Comparison of ENCODE assay signal across 10 cellular contexts in the genomic region with DNA sequence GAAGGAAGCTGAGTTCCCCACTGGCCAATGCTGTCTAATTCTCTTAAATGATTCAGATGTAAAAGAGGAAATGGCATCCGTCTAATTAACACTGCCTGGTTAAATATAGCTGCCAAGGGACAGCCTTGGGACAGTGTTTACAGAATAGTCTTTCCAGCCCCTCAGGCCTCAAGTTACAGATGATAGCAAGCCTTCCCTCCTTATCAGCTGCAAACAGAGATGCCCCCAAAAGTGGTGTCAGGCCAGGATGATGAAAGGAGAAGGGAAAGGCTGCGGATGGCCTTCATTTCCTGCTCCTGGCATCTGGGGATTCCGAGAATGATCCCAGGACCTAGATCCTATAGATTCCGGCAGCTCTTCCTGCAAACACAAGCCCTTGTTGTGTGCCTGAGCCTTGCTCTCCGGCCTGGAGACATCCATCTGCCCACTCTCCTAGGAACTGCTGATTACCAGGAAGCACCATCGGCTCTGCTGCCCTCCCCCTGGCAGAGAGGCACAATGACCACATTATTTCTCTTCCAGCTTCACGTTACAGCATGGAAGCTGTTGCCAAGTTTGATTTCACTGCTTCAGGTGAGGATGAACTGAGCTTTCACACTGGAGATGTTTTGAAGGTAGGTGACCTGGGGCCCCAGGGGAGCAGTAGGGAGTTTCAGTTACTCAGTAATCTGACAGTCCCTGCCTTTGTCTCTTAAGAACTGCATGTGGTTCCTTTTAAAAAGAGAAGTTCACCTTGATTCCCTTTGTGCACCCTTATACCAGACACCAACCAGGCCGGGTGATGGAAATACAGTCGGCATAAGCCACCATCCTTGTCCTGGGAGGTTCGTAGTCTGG. TPM values are rescaled to one million over a fixed set of nuclear protein-coding genes. Genes with fewer than 3 reads are reported as not detected.
DNase-seq lines count a peak whose midpoint lies in the region; ATAC-seq, FAIRE-seq and TF ChIP-seq lines count a peak whose summit lies in the region.
"Had no signal": no experiment of that assay in that cellular context is flagged by ENCODE, and none has a peak within 500 bp of the region (broad histone marks: within the 10 kb centered on the region; RNA-seq: fewer than 3 reads in every experiment).

No MANE protein-coding gene starts in this region.

- POLR2A ChIA-PET in CD8-positive, alpha-beta memory T cell (lab: Charles Lee) = no interaction called here
- POLR2A ChIA-PET in HepG2 (lab: Yijun Ruan, JAX) = no interaction called here

- peak overlapping the region; percentile 52 for H3K27ac ChIP-seq in CD8-positive, alpha-beta memory T cell (ENCODE audit: low read depth, low read length)
- H3K27ac ChIP-seq in GM23338 (ENCODE audit: low read depth) = no peak overlapping the region
- H3K27ac ChIP-seq in HepG2 (ENCODE audit: extremely low read length, insufficient read depth, low read length) = no peak overlapping the region
- no peak overlapping the region for H3K27ac ChIP-seq in osteoblast (ENCODE audit: low read depth, low read length)

- no peak for DNase-seq in CD8-positive, alpha-beta memory T cell
- DNase-seq in GM23338 (ENCODE audit: low spot score) (no peak), T-helper 17 cell (no peak), HepG2 (ENCODE audit: low spot score) (no peak), osteoblast (ENCODE audit: insufficient read length, low spot score, missing footprints) (no peak), NCI-H1436 (lab: John Stamatoyannopoulos, UW) (no peak), KG1 (lab: John Stamatoyannopoulos, UW) (no peak)

- H3K9me3 Mint-ChIP-seq in CD8-positive, alpha-beta memory T cell = no peaks in the 10 kb centered on the region
- H3K9me3 Mint-ChIP-seq in GM23338 = no peaks in the 10 kb centered on the region; the same call in 2 of the 3 replicates

- TF ChIP-seq EP300 in HepG2 (IDR thresholded peaks at IDR 0.05; ENCODE audit: low read depth in 2 of 2, low read length in 2 of 2) (no peak), HepG2 (CRISPR knock-in tag; IDR thresholded peaks at IDR 0.05; ENCODE audit: borderline replicate concordance) (no peak)

- H3K36me3 Mint-ChIP-seq in CD8-positive, alpha-beta memory T cell = peaks cover 9 to 77% (median 23%) of the 10 kb centered on the region in 3 donors
- H3K36me3 Mint-ChIP-seq in GM23338 (ENCODE audit: low read depth) (no peaks in the 10 kb centered on the region; the same call in 2 of the 3 replicates), T-helper 17 cell (ENCODE audit: low read depth) (peaks cover 14% of the 10 kb centered on the region)

- H3K4me1 Mint-ChIP-seq in CD8-positive, alpha-beta memory T cell = peaks cover 95 to 100% (median 99%) of the 10 kb centered on the region in 3 donors
- H3K4me1 Mint-ChIP-seq in GM23338 (peaks cover 43% of the 10 kb centered on the region), T-helper 17 cell (peaks cover 69% of the 10 kb centered on the region)

- peaks cover 4% of the 10 kb centered on the region; the same call in 1 of the 2 replicates for H3K9me2 ChIP-seq in GM23338 (ENCODE audit: insufficient read depth)

- in situ Hi-C loops in HepG2 (cut with HindIII; ENCODE audit: extremely low pct_ligation_motif_present, low pct_unique_long_range_greater_than_20kb) = no loop called here

- H3K9ac ChIP-seq in HepG2 (ENCODE audit: insufficient read depth, low read depth, low read length) = no peak overlapping the region

- BruUV-seq in HepG2 (replicated peaks; lab: Mats Ljungman, UMichigan) = no TSS peak

- H3K4me2 ChIP-seq in GM23338 (peak overlapping the region; percentile 56), HepG2 (ENCODE audit: low read depth, low read length) (peak overlapping the region; percentile 22; the same call in 1 of the 2 replicates), osteoblast (ENCODE audit: insufficient read depth, low read length) (no peak overlapping the region)

- peak overlapping the region in 7 of 8 donors; percentile 70 to 92 (median 81) for H3K27ac Mint-ChIP-seq in CD8-positive, alpha-beta memory T cell
- H3K27ac Mint-ChIP-seq in GM23338 (no peak overlapping the region), T-helper 17 cell (no peak overlapping the region)

- ATAC-seq in GM23338 (no peak), T-helper 17 cell (no peak), HepG2 (no peak), GM21515 (IDR thresholded peaks at IDR 0.05; ENCODE audit: unreplicated experiment) (no peak)

- no peak for TF ChIP-seq RAD21 in HepG2 (CRISPR knock-in tag; IDR thresholded peaks at IDR 0.05)

- H4K20me1 ChIP-seq in GM23338 (replicated peaks; ENCODE audit: insufficient read depth) (no peaks in the 10 kb centered on the region), HepG2 (ENCODE audit: insufficient read depth, low read length) (no peaks in the 10 kb centered on the region), osteoblast (ENCODE audit: insufficient read depth, low read length) (no peaks in the 10 kb centered on the region)

- WGBS in HepG2 (ENCODE audit: low lambda C conversion rate) = 19% methylated on average over 6 of the region's 10 CpGs

- H3K4me3 Mint-ChIP-seq in CD8-positive, alpha-beta memory T cell = peak overlapping the region in 3 of 7 donors; percentile 19 to 44 (median 24)
- no peak overlapping the region for H3K4me3 Mint-ChIP-seq in GM23338
- H3K4me3 Mint-ChIP-seq in T-helper 17 cell = peak overlapping the region; percentile 76
- H3K4me3 Mint-ChIP-seq: neural crest cell had no signal

- no peaks in the 10 kb centered on the region for H3K9me3 ChIP-seq in CD8-positive, alpha-beta memory T cell (ENCODE audit: low read length)
- no peaks in the 10 kb centered on the region for H3K9me3 ChIP-seq in T-helper 17 cell (ENCODE audit: control insufficient read depth, low read length, poor library complexity, severe bottlenecking)
- no peaks in the 10 kb centered on the region for H3K9me3 ChIP-seq in HepG2 (ENCODE audit: low read length)
- H3K9me3 ChIP-seq in osteoblast (ENCODE audit: low read depth, low read length) = no peaks in the 10 kb centered on the region
- H3K9me3 ChIP-seq: HAP-1 had no signal

- no peak for TF ChIP-seq POLR2A in HepG2 (IDR thresholded peaks at IDR 0.05; ENCODE audit: insufficient read depth in 1 of 2, low read depth in 2 of 2, low read length in 2 of 2)

- no peaks in the 10 kb centered on the region for H3K27me3 Mint-ChIP-seq in CD8-positive, alpha-beta memory T cell
- H3K27me3 Mint-ChIP-seq in GM23338 (ENCODE audit: insufficient read depth, low read depth, poor library complexity) (peaks cover 4% of the 10 kb centered on the region), T-helper 17 cell (no peaks in the 10 kb centered on the region)

- H3K27me3 ChIP-seq in CD8-positive, alpha-beta memory T cell (ENCODE audit: insufficient read depth, low read length, poor library complexity, severe bottlenecking) = no peaks in the 10 kb centered on the region
- no peaks in the 10 kb centered on the region for H3K27me3 ChIP-seq in GM23338 (ENCODE audit: insufficient read depth)
- peaks cover 0 to 10% of the 10 kb centered on the region in 2 experiments; a peak in 2 of 5 replicates for H3K27me3 ChIP-seq in HepG2 (ENCODE audit: control insufficient read depth in 1 of 2, insufficient read depth in 2 of 2, low read length in 2 of 2)
- H3K27me3 ChIP-seq in osteoblast (ENCODE audit: insufficient read depth, low read length) = peaks cover 10% of the 10 kb centered on the region

- H2AFZ ChIP-seq in GM23338 (peak overlapping the region; percentile 86; the same call in 1 of the 2 replicates), HepG2 (ENCODE audit: low read length) (no peak overlapping the region), osteoblast (ENCODE audit: low read length) (no peak overlapping the region)

- H3K79me2 ChIP-seq in GM23338 (replicated peaks; ENCODE audit: insufficient read depth) (no peaks in the 10 kb centered on the region), HepG2 (ENCODE audit: insufficient read depth, low read length) (no peaks in the 10 kb centered on the region), osteoblast (ENCODE audit: insufficient read depth, low read length) (no peaks in the 10 kb centered on the region)

- intact Hi-C loops in HepG2 (cut with micrococcal nuclease; ENCODE audit: unreplicated experiment) = no loop called here

- peaks cover 28% of the 10 kb centered on the region for H3K36me3 ChIP-seq in CD8-positive, alpha-beta memory T cell (ENCODE audit: insufficient read depth, low read length)
- no peaks in the 10 kb centered on the region for H3K36me3 ChIP-seq in GM23338 (ENCODE audit: insufficient read depth)
- no peaks in the 10 kb centered on the region for H3K36me3 ChIP-seq in HepG2 (replicated peaks in 1 of 2; ENCODE audit: control insufficient read depth in 1 of 2, insufficient read depth in 2 of 2, low read length in 2 of 2)
- no peaks in the 10 kb centered on the region for H3K36me3 ChIP-seq in osteoblast (ENCODE audit: insufficient read depth, low read length)
- H3K36me3 ChIP-seq: HAP-1 had no signal

- no peak for FAIRE-seq in HepG2 (lab: Jason Lieb, UNC)

- H3K4me3 ChIP-seq in CD8-positive, alpha-beta memory T cell (ENCODE audit: low read length) = peak overlapping the region; percentile 1
- H3K4me3 ChIP-seq in GM23338 = no peak overlapping the region
- no peak overlapping the region for H3K4me3 ChIP-seq in HepG2 (replicated peaks in 1 of 3; ENCODE audit: insufficient read depth in 1 of 3, low read depth in 2 of 3, low read length in 3 of 3)
- no peak overlapping the region for H3K4me3 ChIP-seq in osteoblast (ENCODE audit: insufficient read depth, low read length)
- H3K4me3 ChIP-seq: HAP-1 had no signal

- H3K4me1 ChIP-seq in CD8-positive, alpha-beta memory T cell (ENCODE audit: insufficient read depth, low read length) = peaks cover 99% of the 10 kb centered on the region
- peaks cover 50% of the 10 kb centered on the region for H3K4me1 ChIP-seq in GM23338 (ENCODE audit: insufficient read depth)
- peaks cover 22% of the 10 kb centered on the region for H3K4me1 ChIP-seq in HepG2 (ENCODE audit: insufficient read depth, low read length)
- no peaks in the 10 kb centered on the region for H3K4me1 ChIP-seq in osteoblast (ENCODE audit: insufficient read depth, low read length)
- H3K4me1 ChIP-seq: HAP-1 had no signal

- CTCF ChIA-PET in CD8-positive, alpha-beta memory T cell (lab: Charles Lee) = interaction anchor here (0.6 to 2.0 kb wide), 7 partner anchors 10 to 610 kb away, joined by 3 to 6 read pairs (median 4); no protein-coding TSS in a partner anchor
- CTCF ChIA-PET in HepG2 (lab: Yijun Ruan, JAX; ENCODE audit: low intra/inter-chr PET ratio, low total read pairs) = no interaction called here

- peaks cover 2% of the 10 kb centered on the region; the same call in 1 of the 2 replicates for H3F3A ChIP-seq in GM23338 (replicated peaks; ENCODE audit: low read depth)

- no peak for TF ChIP-seq CTCF in GM23338 (conservative IDR thresholded peaks at IDR 0.05; ENCODE audit: low read depth in 2 of 2)
- no peak for TF ChIP-seq CTCF in HepG2 (CRISPR knock-in tag; IDR thresholded peaks at IDR 0.05)
- no peak for TF ChIP-seq CTCF in osteoblast (IDR thresholded peaks at IDR 0.05; ENCODE audit: extremely low read depth, low read depth, low read length)

RNA-seq across cellular contexts. Expression of a gene that starts 13.4 kb away (rescaled TPM):
- 1 to 10 TPM; 1.4 to 2.0 TPM for total RNA-seq in CD8-positive, alpha-beta memory T cell
- 3.0 TPM for polyA plus RNA-seq in CD8-positive, alpha-beta memory T cell
- not detected in 2 replicates for total RNA-seq in GM23338 (2014; rRNA removed; shearing (Covaris generic))
- not detected in 2 replicates for polyA plus RNA-seq in GM23338 (2016; fragmentation: Nextera tagmentation; extraction: Ambion mirVana)
- 10 to 100 TPM in 1 of 2 donors, 1 to 10 TPM in 1; 7.2 to 22.5 TPM for total RNA-seq in T-helper 17 cell
- total RNA-seq in HepG2 (2016; rRNA removed; fragmentation: Illumina TruSeq; extraction: Trizol) = not detected in 2 replicates
- total RNA-seq in HepG2 (2016; cell fraction: cytosol; rRNA removed; fragmentation: Illumina TruSeq; extraction: Trizol; ENCODE audit: low read depth) = not detected in 2 replicates
- not detected in 2 replicates for total RNA-seq in HepG2 (2016; cell fraction: insoluble cytoplasmic fraction; rRNA removed; fragmentation: Illumina TruSeq; extraction: Trizol)
- not detected in 2 replicates for total RNA-seq in HepG2 (2016; cell fraction: membrane; rRNA removed; fragmentation: Illumina TruSeq; extraction: Trizol)
- not detected in 2 replicates for total RNA-seq in HepG2 (2016; cell fraction: nucleus; rRNA removed; fragmentation: Illumina TruSeq; extraction: Trizol)
- polyA plus RNA-seq in HepG2 (2011; rRNA removed) = not detected in 2 replicates
- not detected in 2 replicates for polyA plus RNA-seq in HepG2 (2011; cell fraction: cytosol; rRNA removed)
- not detected in 2 replicates for polyA plus RNA-seq in HepG2 (2011; cell fraction: nucleus; rRNA removed)
- not detected in 2 replicates for polyA plus RNA-seq in HepG2 (2012)
- not detected in 2 replicates for polyA plus RNA-seq in HepG2 (2016; cell fraction: cytosol; fragmentation: Illumina TruSeq; extraction: Trizol; ENCODE audit: low read depth)
- polyA plus RNA-seq in HepG2 (2016; cell fraction: insoluble cytoplasmic fraction; fragmentation: Illumina TruSeq; extraction: Trizol; ENCODE audit: low read depth) = not detected in 2 replicates
- not detected in 2 replicates for polyA plus RNA-seq in HepG2 (2016; cell fraction: membrane; fragmentation: Illumina TruSeq; extraction: Trizol; ENCODE audit: low read depth)
- not detected in 2 replicates for polyA plus RNA-seq in HepG2 (2016; cell fraction: nucleus; fragmentation: Illumina TruSeq; extraction: Trizol; ENCODE audit: insufficient read depth, low read depth)
- polyA minus RNA-seq in HepG2 (2011; rRNA and poly(A)+ RNA removed; ENCODE audit: low replicate concordance) = not detected in 2 replicates
- not detected in 2 replicates for polyA minus RNA-seq in HepG2 (2011; cell fraction: cytosol; rRNA and poly(A)+ RNA removed)
- not detected in 2 replicates for polyA minus RNA-seq in HepG2 (2011; cell fraction: nucleus; rRNA and poly(A)+ RNA removed)
- not detected in 2 replicates for total RNA-seq in osteoblast
- total RNA-seq: neural crest cell had no signal

RNA-seq across cellular contexts. Expression of a gene that starts 45.9 kb away (rescaled TPM):
- total RNA-seq in CD8-positive, alpha-beta memory T cell = 10 to 100 TPM; 41.8 to 53.2 TPM
- 103 TPM for polyA plus RNA-seq in CD8-positive, alpha-beta memory T cell
- total RNA-seq in GM23338 (2014; rRNA removed; shearing (Covaris generic)) = 0.42 TPM in 1 of 2 replicates, not detected in the other
- polyA plus RNA-seq in GM23338 (2016; fragmentation: Nextera tagmentation; extraction: Ambion mirVana) (not detected in 2 replicates), HepG2 (2011; rRNA removed) (0.15 and 0.33 TPM in 2 replicates)
- total RNA-seq in T-helper 17 cell (100 to 1,000 TPM; 113 to 195 TPM), HepG2 (2016; rRNA removed; fragmentation: Illumina TruSeq; extraction: Trizol) (not detected in 2 replicates), osteoblast (not detected in 2 replicates)
- not detected in 2 replicates for total RNA-seq in HepG2 (2016; cell fraction: cytosol; rRNA removed; fragmentation: Illumina TruSeq; extraction: Trizol; ENCODE audit: low read depth)
- not detected in 2 replicates for total RNA-seq in HepG2 (2016; cell fraction: insoluble cytoplasmic fraction; rRNA removed; fragmentation: Illumina TruSeq; extraction: Trizol)
- not detected in 2 replicates for total RNA-seq in HepG2 (2016; cell fraction: membrane; rRNA removed; fragmentation: Illumina TruSeq; extraction: Trizol)
- not detected in 2 replicates for total RNA-seq in HepG2 (2016; cell fraction: nucleus; rRNA removed; fragmentation: Illumina TruSeq; extraction: Trizol)
- 0.06 and 0.42 TPM in 2 replicates for polyA plus RNA-seq in HepG2 (2011; cell fraction: cytosol; rRNA removed)
- 0.06 and 0.35 TPM in 2 replicates for polyA plus RNA-seq in HepG2 (2011; cell fraction: nucleus; rRNA removed)
- polyA plus RNA-seq in HepG2 (2012) = not detected in 2 replicates
- polyA plus RNA-seq in HepG2 (2016; cell fraction: cytosol; fragmentation: Illumina TruSeq; extraction: Trizol; ENCODE audit: low read depth) = not detected in 2 replicates
- polyA plus RNA-seq in HepG2 (2016; cell fraction: insoluble cytoplasmic fraction; fragmentation: Illumina TruSeq; extraction: Trizol; ENCODE audit: low read depth) = not detected in 2 replicates
- polyA plus RNA-seq in HepG2 (2016; cell fraction: membrane; fragmentation: Illumina TruSeq; extraction: Trizol; ENCODE audit: low read depth) = not detected in 2 replicates
- not detected in 2 replicates for polyA plus RNA-seq in HepG2 (2016; cell fraction: nucleus; fragmentation: Illumina TruSeq; extraction: Trizol; ENCODE audit: insufficient read depth, low read depth)
- 0.23 TPM in 1 of 2 replicates, not detected in the other for polyA minus RNA-seq in HepG2 (2011; rRNA and poly(A)+ RNA removed; ENCODE audit: low replicate concordance)
- polyA minus RNA-seq in HepG2 (2011; cell fraction: cytosol; rRNA and poly(A)+ RNA removed) = not detected in 2 replicates
- polyA minus RNA-seq in HepG2 (2011; cell fraction: nucleus; rRNA and poly(A)+ RNA removed) = 0.26 and 0.75 TPM in 2 replicates

RNA-seq across cellular contexts. Expression of a gene that starts 48.0 kb away (rescaled TPM):
- total RNA-seq in CD8-positive, alpha-beta memory T cell = under 1 TPM; 0.33 to 0.51 TPM
- polyA plus RNA-seq in CD8-positive, alpha-beta memory T cell = 0.01 TPM
- total RNA-seq in GM23338 (2014; rRNA removed; shearing (Covaris generic)) = 13.5 and 15.9 TPM in 2 replicates
- 3.5 and 3.7 TPM in 2 replicates for polyA plus RNA-seq in GM23338 (2016; fragmentation: Nextera tagmentation; extraction: Ambion mirVana)
- total RNA-seq in T-helper 17 cell = 1 to 10 TPM; 1.6 to 2.1 TPM
- not detected in 2 replicates for total RNA-seq in HepG2 (2016; rRNA removed; fragmentation: Illumina TruSeq; extraction: Trizol)
- total RNA-seq in HepG2 (2016; cell fraction: cytosol; rRNA removed; fragmentation: Illumina TruSeq; extraction: Trizol; ENCODE audit: low read depth) = not detected in 2 replicates
- total RNA-seq in HepG2 (2016; cell fraction: insoluble cytoplasmic fraction; rRNA removed; fragmentation: Illumina TruSeq; extraction: Trizol) = not detected in 2 replicates
- not detected in 2 replicates for total RNA-seq in HepG2 (2016; cell fraction: membrane; rRNA removed; fragmentation: Illumina TruSeq; extraction: Trizol)
- total RNA-seq in HepG2 (2016; cell fraction: nucleus; rRNA removed; fragmentation: Illumina TruSeq; extraction: Trizol) = not detected in 2 replicates
- polyA plus RNA-seq in HepG2 (2011; rRNA removed) = not detected in 2 replicates
- under 0.01 and 0.03 TPM in 2 replicates for polyA plus RNA-seq in HepG2 (2011; cell fraction: cytosol; rRNA removed)
- polyA plus RNA-seq in HepG2 (2011; cell fraction: nucleus; rRNA removed) = not detected in 2 replicates
- polyA plus RNA-seq in HepG2 (2012) = not detected in 2 replicates
- polyA plus RNA-seq in HepG2 (2016; cell fraction: cytosol; fragmentation: Illumina TruSeq; extraction: Trizol; ENCODE audit: low read depth) = not detected in 2 replicates
- polyA plus RNA-seq in HepG2 (2016; cell fraction: insoluble cytoplasmic fraction; fragmentation: Illumina TruSeq; extraction: Trizol; ENCODE audit: low read depth) = not detected in 2 replicates
- polyA plus RNA-seq in HepG2 (2016; cell fraction: membrane; fragmentation: Illumina TruSeq; extraction: Trizol; ENCODE audit: low read depth) = not detected in 2 replicates
- polyA plus RNA-seq in HepG2 (2016; cell fraction: nucleus; fragmentation: Illumina TruSeq; extraction: Trizol; ENCODE audit: insufficient read depth, low read depth) = not detected in 2 replicates
- 7.3 TPM in 1 of 2 replicates, not detected in the other for polyA minus RNA-seq in HepG2 (2011; rRNA and poly(A)+ RNA removed; ENCODE audit: low replicate concordance)
- not detected in 2 replicates for polyA minus RNA-seq in HepG2 (2011; cell fraction: cytosol; rRNA and poly(A)+ RNA removed)
- not detected in 2 replicates for polyA minus RNA-seq in HepG2 (2011; cell fraction: nucleus; rRNA and poly(A)+ RNA removed)
- not detected in 2 replicates for total RNA-seq in osteoblast

RNA-seq across cellular contexts. Expression of a gene that starts 53.2 kb away (rescaled TPM):
- under 1 TPM; 0.16 to 0.35 TPM for total RNA-seq in CD8-positive, alpha-beta memory T cell
- 0.16 TPM for polyA plus RNA-seq in CD8-positive, alpha-beta memory T cell
- not detected in 2 replicates for total RNA-seq in GM23338 (2014; rRNA removed; shearing (Covaris generic))
- polyA plus RNA-seq in GM23338 (2016; fragmentation: Nextera tagmentation; extraction: Ambion mirVana) (not detected in 2 replicates), HepG2 (2011; rRNA removed) (not detected in 2 replicates)
- total RNA-seq in T-helper 17 cell (not detected), HepG2 (2016; rRNA removed; fragmentation: Illumina TruSeq; extraction: Trizol) (not detected in 2 replicates), osteoblast (not detected in 2 replicates)
- total RNA-seq in HepG2 (2016; cell fraction: cytosol; rRNA removed; fragmentation: Illumina TruSeq; extraction: Trizol; ENCODE audit: low read depth) = not detected in 2 replicates
- not detected in 2 replicates for total RNA-seq in HepG2 (2016; cell fraction: insoluble cytoplasmic fraction; rRNA removed; fragmentation: Illumina TruSeq; extraction: Trizol)
- total RNA-seq in HepG2 (2016; cell fraction: membrane; rRNA removed; fragmentation: Illumina TruSeq; extraction: Trizol) = not detected in 2 replicates
- total RNA-seq in HepG2 (2016; cell fraction: nucleus; rRNA removed; fragmentation: Illumina TruSeq; extraction: Trizol) = not detected in 2 replicates
- polyA plus RNA-seq in HepG2 (2011; cell fraction: cytosol; rRNA removed) = not detected in 2 replicates
- polyA plus RNA-seq in HepG2 (2011; cell fraction: nucleus; rRNA removed) = not detected in 2 replicates
- not detected in 2 replicates for polyA plus RNA-seq in HepG2 (2012)
- not detected in 2 replicates for polyA plus RNA-seq in HepG2 (2016; cell fraction: cytosol; fragmentation: Illumina TruSeq; extraction: Trizol; ENCODE audit: low read depth)
- polyA plus RNA-seq in HepG2 (2016; cell fraction: insoluble cytoplasmic fraction; fragmentation: Illumina TruSeq; extraction: Trizol; ENCODE audit: low read depth) = not detected in 2 replicates
- polyA plus RNA-seq in HepG2 (2016; cell fraction: membrane; fragmentation: Illumina TruSeq; extraction: Trizol; ENCODE audit: low read depth) = not detected in 2 replicates
- not detected in 2 replicates for polyA plus RNA-seq in HepG2 (2016; cell fraction: nucleus; fragmentation: Illumina TruSeq; extraction: Trizol; ENCODE audit: insufficient read depth, low read depth)
- not detected in 2 replicates for polyA minus RNA-seq in HepG2 (2011; rRNA and poly(A)+ RNA removed; ENCODE audit: low replicate concordance)
- polyA minus RNA-seq in HepG2 (2011; cell fraction: cytosol; rRNA and poly(A)+ RNA removed) = not detected in 2 replicates
- not detected in 2 replicates for polyA minus RNA-seq in HepG2 (2011; cell fraction: nucleus; rRNA and poly(A)+ RNA removed)
- total RNA-seq: neural crest cell had no signal

Comparison
In these comparisons a context has a peak if more than half of its experiments do, and no peak if none do; other contexts are left out.
1. H3K27ac Mint-ChIP-seq: peak in CD8-positive, alpha-beta memory T cell (7 of 8); none in GM23338 (single experiment) and T-helper 17 cell (single experiment).
2. RNA of a gene that starts 45.9 kb away (total RNA-seq): 113 to 195 TPM in T-helper 17 cell and 41.8 to 53.2 TPM in CD8-positive, alpha-beta memory T cell; 0.42 TPM in GM23338, not detected in HepG2 and not detected in osteoblast; every median in the first group is over 10 times any median in the second.